In genomic region chr16:88430185-88430523, GRCh38 we compare ENCODE assay signal across 8 cellular contexts. TPM values are rescaled to one million over a fixed set of nuclear protein-coding genes. Genes with fewer than 3 reads are reported as not detected.
A peak's percentile ranks its signal among the peaks of the same experiment; 100 is the strongest.
DNase-seq lines count a peak whose midpoint lies in the region; ATAC-seq and TF ChIP-seq lines count a peak whose summit lies in the region.

No MANE protein-coding gene starts in this region.

- H3K27me3 ChIP-seq in esophagus (ENCODE audit: control insufficient read depth in 1 of 2, insufficient read depth in 2 of 2, low read length in 2 of 2): peaks cover 0 to 14% of the 10 kb centered on the region in 2 donors
- H3K27me3 ChIP-seq in thyroid gland: no peaks in the 10 kb centered on the region

- POLR2A ChIA-PET in T-cell (lab: Charles Lee): no interaction called here

- H3K4me1 Mint-ChIP-seq in T-cell: peaks cover 1 to 11% (median 7%) of the 10 kb centered on the region in 3 donors

- WGBS in esophagus, 2 donors: 6 to 10% methylated on average over 27 to 36 of the region's 36 CpGs
- WGBS in thyroid gland, 2 donors: no CpG with 5 or more reads among the region's 36 CpGs

- H3K36me3 Mint-ChIP-seq in T-cell: no peaks in the 10 kb centered on the region

- H3K27me3 Mint-ChIP-seq in T-cell: peaks cover 0 to 4% of the 10 kb centered on the region in 2 donors

- H3K9me3 ChIP-seq in esophagus (ENCODE audit: control insufficient read depth in 2 of 2, insufficient read depth in 1 of 2, low read depth in 1 of 2, low read length in 1 of 2) (no peaks in the 10 kb centered on the region), thyroid gland (no peaks in the 10 kb centered on the region)

- no peaks in the 10 kb centered on the region for H3K9me3 Mint-ChIP-seq in T-cell

- H3K36me3 ChIP-seq in esophagus (ENCODE audit: control insufficient read depth in 2 of 2, insufficient read depth in 2 of 2, low read length in 1 of 2) (no peaks in the 10 kb centered on the region), thyroid gland (no peaks in the 10 kb centered on the region)

- H3K4me3 ChIP-seq in esophagus (ENCODE audit: low read depth in 1 of 2, low read length in 2 of 2): peak overlapping the region; percentile 30 to 40
- H3K4me3 ChIP-seq in skeletal muscle cell (ENCODE audit: low read depth, low read length): peak overlapping the region; percentile 37
- peak overlapping the region in 1 of 3 donors; percentile 24 for H3K4me3 ChIP-seq in thyroid gland (replicated peaks in 1 of 3)

- ATAC-seq in GM18511 (IDR thresholded peaks at IDR 0.05; ENCODE audit: unreplicated experiment): peak; percentile 36
- peak; percentile 43 to 56 (median 48) for ATAC-seq in T-cell (replicated peaks in 1 of 4)

- H3K4me3 Mint-ChIP-seq in T-cell: peak overlapping the region; percentile 60 to 67 (median 64)

- TF ChIP-seq POLR2A in thyroid gland (IDR thresholded peaks at IDR 0.05): no peak

- intact Hi-C loops in thyroid gland (cut with DNase I): no loop called here

- CTCF ChIA-PET in T-cell (lab: Charles Lee): no interaction called here

- no peak for TF ChIP-seq CTCF in thyroid gland (IDR thresholded peaks at IDR 0.05)

- no peak overlapping the region for H3K27ac Mint-ChIP-seq in T-cell

- H3K27ac ChIP-seq in esophagus (ENCODE audit: low read depth in 2 of 2, low read length in 1 of 2) (no peak overlapping the region), thyroid gland (no peak overlapping the region)

- DNase-seq in T-cell (peak in 3 of 34 experiments; percentile 5 to 16 (median 6)), skeletal muscle cell (ENCODE audit: low read depth) (no peak), NCI-H187 treated with DMSO at 0.1 percent for 48 hours (lab: John Stamatoyannopoulos, UW) (no peak), NCI-H2029 treated with DMSO at 0.1 percent for 48 hours (lab: John Stamatoyannopoulos, UW) (no peak), thyroid gland (no peak), activated gamma-delta T cell (lab: John Stamatoyannopoulos, UW) (no peak)

- H3K4me1 ChIP-seq in esophagus (ENCODE audit: control insufficient read depth in 2 of 2, insufficient read depth in 2 of 2, low read length in 1 of 2) (peaks cover 0 to 5% of the 10 kb centered on the region in 2 donors), thyroid gland (peaks cover 0 to 11% of the 10 kb centered on the region in 2 donors)

RNA-seq across cellular contexts. Expression of gene ZFPM1, which starts 22.9 kb away (rescaled TPM):
- total RNA-seq in T-cell (10 to 100 TPM; 19.6 to 38.4 (median 33.1) TPM), thyroid gland (1 to 10 TPM; 1.9 to 5.3 (median 3.4) TPM)
- polyA plus RNA-seq in esophagus: 1 to 10 TPM in 1 of 2 donors, under 1 TPM in 1; 0.98 to 2.6 TPM

RNA-seq across cellular contexts. Expression of gene ZNF469, which starts 47.4 kb away (rescaled TPM):
- total RNA-seq in T-cell (1 to 10 TPM in 4 of 5 donors, under 1 TPM in 1; 0.63 to 1.8 (median 1.6) TPM), thyroid gland (under 1 TPM; 0.22 to 0.96 (median 0.32) TPM)
- polyA plus RNA-seq in esophagus: under 1 TPM; 0.04 to 0.06 TPM
